8 cellular contexts compared by ENCODE assay signal in genomic region chr4:139015269-139015947, GRCh38. TPM values are rescaled to one million over a fixed set of nuclear protein-coding genes. Genes with fewer than 3 reads are reported as not detected.
A peak's percentile ranks its signal among the peaks of the same experiment; 100 is the strongest.
DNase-seq lines count a peak whose midpoint lies in the region; ATAC-seq, FAIRE-seq and TF ChIP-seq lines count a peak whose summit lies in the region.

TSS of gene NOCT (plus strand) at chr4:139015781. CDS start at chr4:139015982, 201 bp downstream.

- H3K4me3 ChIP-seq in HepG2 (replicated peaks in 1 of 3; ENCODE audit: insufficient read depth in 1 of 3, low read depth in 2 of 3, low read length in 3 of 3) = peak within 1 kb of the TSS; percentile 79 to 90 (median 81)

- H3K27ac ChIP-seq in CD4-positive, alpha-beta T cell (ENCODE audit: low read depth, low read length) = peak within 1 kb of the TSS; percentile 78
- peak within 1 kb of the TSS; percentile 85 for H3K27ac ChIP-seq in HepG2 (ENCODE audit: extremely low read length, insufficient read depth, low read length)

- peak; percentile 90 for ATAC-seq in CD4-positive, alpha-beta T cell (ENCODE audit: poor library complexity)
- peak; percentile 91 for ATAC-seq in GM19438 (IDR thresholded peaks at IDR 0.05; ENCODE audit: low read depth, unreplicated experiment)
- ATAC-seq in HG03571 (IDR thresholded peaks at IDR 0.05; ENCODE audit: unreplicated experiment) = peak; percentile 95
- peak; percentile 95 for ATAC-seq in HepG2

- peak within 1 kb of the TSS; percentile 93 for H3K4me3 Mint-ChIP-seq in CD4-positive, alpha-beta T cell
- peak within 1 kb of the TSS; percentile 79 for H3K4me3 Mint-ChIP-seq in dendritic cell treated with granulocyte-macrophage colony-stimulating factor and Interleukin-4, amounts not matched to agents 40 ng/mL and 50 ng/mL, for 4 days

- peak within 1 kb of the TSS; percentile 29 for H2AFZ ChIP-seq in HepG2 (ENCODE audit: low read length)

- H3K27me3 ChIP-seq in CD4-positive, alpha-beta T cell (ENCODE audit: control insufficient read depth, insufficient read depth, low read length) = no peaks in the 10 kb centered on the region
- no peaks in the 10 kb centered on the region; a peak in 1 of 5 replicates for H3K27me3 ChIP-seq in HepG2 (ENCODE audit: control insufficient read depth in 1 of 2, insufficient read depth in 2 of 2, low read length in 2 of 2)

- peak; percentile 96 to 97 for TF ChIP-seq POLR2A in HepG2 (IDR thresholded peaks at IDR 0.05; ENCODE audit: insufficient read depth in 1 of 2, low read depth in 2 of 2, low read length in 2 of 2)

- peak within 1 kb of the TSS; percentile 81 for H3K9ac ChIP-seq in HepG2 (ENCODE audit: insufficient read depth, low read depth, low read length)

- CTCF ChIA-PET in CD4-positive, alpha-beta T cell (lab: Charles Lee) = interaction anchor here (0.8 to 3.4 kb wide), 4 partner anchors 15 to 1509 kb away, joined by 3 to 22 read pairs (median 6); partner anchors contain the start of gene ELMOD2
- CTCF ChIA-PET in HepG2 (lab: Yijun Ruan, JAX; ENCODE audit: low intra/inter-chr PET ratio, low total read pairs) = no interaction called here

- H3K4me1 ChIP-seq in HepG2 (ENCODE audit: insufficient read depth, low read length) = peaks cover 59% of the 10 kb centered on the region

- H3K36me3 ChIP-seq in HepG2 (replicated peaks in 1 of 2; ENCODE audit: control insufficient read depth in 1 of 2, insufficient read depth in 2 of 2, low read length in 2 of 2) = peaks cover 0 to 2% of the 10 kb centered on the region in 2 experiments; a peak in 1 of 5 replicates

- TF ChIP-seq EP300 in HepG2 (IDR thresholded peaks at IDR 0.05; ENCODE audit: low read depth in 2 of 2, low read length in 2 of 2) (0 out of 4 replicates have a peak, but pooled peaks of 1 of the 2 experiments have one; percentile 15), HepG2 (CRISPR knock-in tag; IDR thresholded peaks at IDR 0.05; ENCODE audit: borderline replicate concordance) (no peak)

- TF ChIP-seq RAD21 in HepG2 (CRISPR knock-in tag; IDR thresholded peaks at IDR 0.05) = 0 out of 2 replicates have a peak, but pooled peaks have one; percentile 28

- TF ChIP-seq CTCF in CD4-positive, alpha-beta T cell (IDR thresholded peaks at IDR 0.05) = no peak
- TF ChIP-seq CTCF in HepG2 (CRISPR knock-in tag; IDR thresholded peaks at IDR 0.05) = no peak

- POLR2A ChIA-PET in CD4-positive, alpha-beta T cell (lab: Charles Lee) = interaction anchor here (1.0 to 4.3 kb wide), 9 partner anchors 14 to 1358 kb away, joined by 3 to 28 read pairs (median 8); partner anchors contain the start of genes NAA15, RAB33B, SCOC and SETD7
- POLR2A ChIA-PET in HepG2 (lab: Yijun Ruan, JAX) = interaction anchor here (0.6 to 1.7 kb wide), 8 partner anchors 9 to 773 kb away, joined by 3 to 7 read pairs (median 3); partner anchors contain the start of genes ELF2, NAA15 and SLC7A11

- H3K9me3 ChIP-seq in CD4-positive, alpha-beta T cell (ENCODE audit: control insufficient read depth, low read length) = no peaks in the 10 kb centered on the region
- H3K9me3 ChIP-seq in HepG2 (ENCODE audit: low read length) = no peaks in the 10 kb centered on the region

- H3K36me3 Mint-ChIP-seq in CD4-positive, alpha-beta T cell (ENCODE audit: low read depth) = peaks cover 3% of the 10 kb centered on the region
- H3K36me3 Mint-ChIP-seq in dendritic cell treated with granulocyte-macrophage colony-stimulating factor and Interleukin-4, amounts not matched to agents 40 ng/mL and 50 ng/mL, for 4 days (ENCODE audit: low read depth) = peaks cover 10% of the 10 kb centered on the region

- intact Hi-C loops in CD4-positive, alpha-beta T cell (cut with DNase I, micrococcal nuclease) = loop anchor here (2.0 to 10.0 kb wide), 5 partner anchors 67 to 1509 kb away; partner anchors contain the start of genes ELMOD2 (in 1 of the 2), NAA15 (in 1 of the 2) and NDUFC1 (in 1 of the 2)
- intact Hi-C loops in dendritic cell treated with granulocyte-macrophage colony-stimulating factor and Interleukin-4, amounts not matched to agents 40 ng/mL and 50 ng/mL, for 4 days (cut with micrococcal nuclease) = loop anchor here (1.0 to 5.0 kb wide), 2 partner anchors 38 to 67 kb away; no protein-coding TSS in a partner anchor
- intact Hi-C loops in HepG2 (cut with micrococcal nuclease; ENCODE audit: unreplicated experiment) = loop anchor here (2.0 to 5.0 kb wide), 2 partner anchors 75 to 287 kb away; partner anchors contain the start of genes NAA15 and NDUFC1

- H3K4me2 ChIP-seq in HepG2 (ENCODE audit: low read depth, low read length) = peak within 1 kb of the TSS; percentile 93

- FAIRE-seq in HepG2 (lab: Jason Lieb, UNC) = peak; percentile 72

- peak within 1 kb of the TSS; percentile 95 for H3K27ac Mint-ChIP-seq in CD4-positive, alpha-beta T cell
- peak within 1 kb of the TSS; percentile 98 for H3K27ac Mint-ChIP-seq in dendritic cell treated with granulocyte-macrophage colony-stimulating factor and Interleukin-4, amounts not matched to agents 40 ng/mL and 50 ng/mL, for 4 days

- no peaks in the 10 kb centered on the region for H3K27me3 Mint-ChIP-seq in CD4-positive, alpha-beta T cell
- no peaks in the 10 kb centered on the region for H3K27me3 Mint-ChIP-seq in dendritic cell treated with granulocyte-macrophage colony-stimulating factor and Interleukin-4, amounts not matched to agents 40 ng/mL and 50 ng/mL, for 4 days

- BruUV-seq in HepG2 (replicated peaks; lab: Mats Ljungman, UMichigan) = no TSS peak

- peaks cover 16% of the 10 kb centered on the region for H4K20me1 ChIP-seq in HepG2 (ENCODE audit: insufficient read depth, low read length)

- no peaks in the 10 kb centered on the region for H3K9me3 Mint-ChIP-seq in CD4-positive, alpha-beta T cell
- H3K9me3 Mint-ChIP-seq in dendritic cell treated with granulocyte-macrophage colony-stimulating factor and Interleukin-4, amounts not matched to agents 40 ng/mL and 50 ng/mL, for 4 days = no peaks in the 10 kb centered on the region

- H3K4me1 Mint-ChIP-seq in CD4-positive, alpha-beta T cell (ENCODE audit: low read depth) = peaks cover 26% of the 10 kb centered on the region
- H3K4me1 Mint-ChIP-seq in dendritic cell treated with granulocyte-macrophage colony-stimulating factor and Interleukin-4, amounts not matched to agents 40 ng/mL and 50 ng/mL, for 4 days (ENCODE audit: low read depth) = peaks cover 40% of the 10 kb centered on the region

- peak; percentile 75 to 89 (median 84) for DNase-seq in CD4-positive, alpha-beta T cell
- DNase-seq in NCI-H774 (lab: John Stamatoyannopoulos, UW) (peak; percentile 61), HepG2 (ENCODE audit: low spot score) (peak; percentile 80)
- DNase-seq in activated CD4-positive, alpha-beta T cell treated with anti-CD3 and anti-CD28 coated beads, Interleukin-2, amount 50 U/mL, for 4 hours = peak; percentile 89 to 92
- peak; percentile 85 to 88 for DNase-seq in stimulated activated CD4-positive, alpha-beta T cell treated with anti-CD3 and anti-CD28 coated beads, Interleukin-2, amount 100 ng/mL, for 48 hours

- WGBS in HepG2 (ENCODE audit: low lambda C conversion rate) = under 1% methylated on average over 24 of the region's 62 CpGs

- H3K79me2 ChIP-seq in HepG2 (ENCODE audit: insufficient read depth, low read length) = peaks cover 41% of the 10 kb centered on the region

- in situ Hi-C loops in HepG2 (cut with HindIII; ENCODE audit: extremely low pct_ligation_motif_present, low pct_unique_long_range_greater_than_20kb) = no loop called here

TF ChIP-seq in HepG2, 621 proteins besides CTCF, POLR2A, EP300 and RAD21 (continues in another document):
- TF ChIP-seq ZNF558 (CRISPR knock-in tag; IDR thresholded peaks at IDR 0.05; ENCODE audit: borderline replicate concordance) (peak; percentile 28; the same call in 1 of the 2 replicates), PITX1 (CRISPR knock-in tag; IDR thresholded peaks at IDR 0.05) (peak; percentile 49; the same call in 1 of the 2 replicates), PTBP1 (IDR thresholded peaks at IDR 0.05; ENCODE audit: low read depth, low read length, poor library complexity, severe bottlenecking) (no peak), BORCS8-MEF2B (CRISPR knock-in tag; IDR thresholded peaks at IDR 0.05) (no peak), LBX2 (CRISPR knock-in tag; IDR thresholded peaks at IDR 0.05; ENCODE audit: borderline replicate concordance) (no peak), ZNF251 (CRISPR knock-in tag; IDR thresholded peaks at IDR 0.05) (no peak), SAP130 (CRISPR knock-in tag; IDR thresholded peaks at IDR 0.05; ENCODE audit: low read depth) (peak; percentile 97), NCOA2 (CRISPR knock-in tag; IDR thresholded peaks at IDR 0.05) (peak; percentile 6; the same call in 1 of the 2 replicates), ZNF564 (CRISPR knock-in tag; IDR thresholded peaks at IDR 0.05) (peak; percentile 84), POGZ (CRISPR knock-in tag; IDR thresholded peaks at IDR 0.05) (peak; percentile 66)

RNA-seq across cellular contexts. Expression of gene NOCT, which starts in this region (rescaled TPM):
- 10 to 100 TPM; 13.7 to 15.8 TPM for total RNA-seq in CD4-positive, alpha-beta T cell
- 11.0 and 13.1 TPM in 2 replicates for total RNA-seq in HepG2 (2016; rRNA removed; fragmentation: Illumina TruSeq; extraction: Trizol)
- 7.4 and 7.7 TPM in 2 replicates for total RNA-seq in HepG2 (2016; cell fraction: cytosol; rRNA removed; fragmentation: Illumina TruSeq; extraction: Trizol; ENCODE audit: low read depth)
- total RNA-seq in HepG2 (2016; cell fraction: insoluble cytoplasmic fraction; rRNA removed; fragmentation: Illumina TruSeq; extraction: Trizol) = 10.6 and 11.4 TPM in 2 replicates
- total RNA-seq in HepG2 (2016; cell fraction: membrane; rRNA removed; fragmentation: Illumina TruSeq; extraction: Trizol) = 8.1 and 8.3 TPM in 2 replicates
- total RNA-seq in HepG2 (2016; cell fraction: nucleus; rRNA removed; fragmentation: Illumina TruSeq; extraction: Trizol) = 6.7 and 7.6 TPM in 2 replicates
- polyA plus RNA-seq in HepG2 (2011; rRNA removed) = 3.5 and 3.6 TPM in 2 replicates
- 1.7 and 1.8 TPM in 2 replicates for polyA plus RNA-seq in HepG2 (2011; cell fraction: cytosol; rRNA removed)
- 3.6 and 4.8 TPM in 2 replicates for polyA plus RNA-seq in HepG2 (2011; cell fraction: nucleus; rRNA removed)
- polyA plus RNA-seq in HepG2 (2012) = 5.3 and 6.0 TPM in 2 replicates
- polyA plus RNA-seq in HepG2 (2016; cell fraction: cytosol; fragmentation: Illumina TruSeq; extraction: Trizol; ENCODE audit: low read depth) = 0.45 and 0.55 TPM in 2 replicates
- polyA plus RNA-seq in HepG2 (2016; cell fraction: insoluble cytoplasmic fraction; fragmentation: Illumina TruSeq; extraction: Trizol; ENCODE audit: low read depth) = 6.1 and 6.3 TPM in 2 replicates
- polyA plus RNA-seq in HepG2 (2016; cell fraction: membrane; fragmentation: Illumina TruSeq; extraction: Trizol; ENCODE audit: low read depth) = 1.7 and 2.1 TPM in 2 replicates
- polyA plus RNA-seq in HepG2 (2016; cell fraction: nucleus; fragmentation: Illumina TruSeq; extraction: Trizol; ENCODE audit: insufficient read depth, low read depth) = 7.9 and 8.0 TPM in 2 replicates
- 9.5 and 10.1 TPM in 2 replicates for polyA minus RNA-seq in HepG2 (2011; rRNA and poly(A)+ RNA removed; ENCODE audit: low replicate concordance)
- polyA minus RNA-seq in HepG2 (2011; cell fraction: cytosol; rRNA and poly(A)+ RNA removed) = 11.4 and 14.6 TPM in 2 replicates
- polyA minus RNA-seq in HepG2 (2011; cell fraction: nucleus; rRNA and poly(A)+ RNA removed) = 6.4 and 12.3 TPM in 2 replicates

Comparison
In these comparisons a context has a peak if more than half of its experiments do, and no peak if none do; other contexts are left out.
1. Peak in every context shown above with its lines: DNase-seq, ATAC-seq, H3K4me3 ChIP-seq and H3K27ac ChIP-seq.